ENCODE assay signal across 29 cellular contexts in the genomic region with DNA sequence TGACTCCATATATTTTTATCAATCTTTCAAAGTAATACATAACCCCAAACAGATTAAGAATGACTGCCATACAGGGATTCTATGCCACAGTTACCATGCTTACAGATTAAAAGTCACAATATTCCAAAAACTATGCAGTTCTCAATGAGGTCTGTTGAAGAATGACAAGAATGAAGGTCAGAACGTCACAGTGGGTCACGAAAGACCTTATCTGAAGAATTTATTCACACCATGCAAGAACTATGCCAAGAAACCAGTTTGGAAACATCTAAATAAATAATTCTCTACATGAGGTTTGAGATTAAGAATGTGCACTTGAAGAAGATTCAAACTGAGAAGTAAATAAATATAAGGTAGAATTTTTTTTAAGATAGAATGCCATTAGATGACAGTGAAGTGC.
DNase-seq lines count a peak whose midpoint lies in the region; ATAC-seq and TF ChIP-seq lines count a peak whose summit lies in the region.
"Had no signal": no experiment of that assay in that cellular context is flagged by ENCODE, and none has a peak within 500 bp of the region (broad histone marks: within the 10 kb centered on the region; RNA-seq: fewer than 3 reads in every experiment).

No MANE protein-coding gene starts in this region.

- no peak overlapping the region for H3K27ac ChIP-seq in CD8-positive, alpha-beta T cell (ENCODE audit: low read depth, low read length)
- H3K27ac ChIP-seq: heart left ventricle, SJCRH30, testis had no signal

- H3K27ac Mint-ChIP-seq in mesothelial cell of epicardium: peak overlapping the region; percentile 92
- H3K27ac Mint-ChIP-seq in CD8-positive, alpha-beta T cell: no peak overlapping the region
- H3K27ac Mint-ChIP-seq: activated CD4-positive, alpha-beta T cell treated with anti-CD3 and anti-CD28 coated beads, Interleukin-2, amount 10 ng/mL, durations not matched to agents 7 days and 5 days; activated T-cell treated with anti-CD3 and anti-CD28 coated beads, Interleukin-2, amount 50 U/mL, for 72 hours; naive B cell; T-helper 1 cell treated with Interleukin-12 subunit alpha and Interleukin-12 subunit beta and Interleukin-4 antibody, amounts not matched to agents 30 μg/mL and 1 μg/mL, for 36 hours had no signal

- no peaks in the 10 kb centered on the region for H3K27me3 ChIP-seq in CD8-positive, alpha-beta T cell (ENCODE audit: insufficient read depth, low read length)
- H3K27me3 ChIP-seq: heart left ventricle, SJCRH30, testis had no signal

- peak; percentile 11 for DNase-seq in AG08396 (ENCODE audit: low spot score)
- peak; percentile 74 for DNase-seq in HS-27A (ENCODE audit: low read depth)
- DNase-seq in cardiac fibroblast (ENCODE audit: low read depth in 2 of 2): peak; percentile 73 to 86
- no peak for DNase-seq in mesothelial cell of epicardium (ENCODE audit: low spot score in 2 of 2, unreplicated experiment in 2 of 2)
- no peak for DNase-seq in NCI-H2171 treated with DMSO at 0.1 percent for 48 hours (lab: John Stamatoyannopoulos, UW)
- DNase-seq in CD8-positive, alpha-beta T cell: no peak
- DNase-seq in HuH-7.5 (ENCODE audit: low spot score): no peak
- DNase-seq: activated CD4-positive, alpha-beta T cell treated with anti-CD3 and anti-CD28 coated beads, Interleukin-2, amount 10 ng/mL, durations not matched to agents 7 days and 5 days; activated naive CD4-positive, alpha-beta T cell treated with Interleukin-2 at 50 U/mL for 16 hours; activated T-cell treated with anti-CD3 and anti-CD28 coated beads, Interleukin-2, amount 50 U/mL, for 72 hours; AML-193; amniotic stem cell; caudate nucleus; CD4-positive, alpha-beta memory T cell; dermis blood vessel endothelial cell; GOT3; heart left ventricle; Karpas-422; MV-4-11; naive B cell; NCI-H2171; NCI-H524 treated with DMSO at 0.1 percent for 48 hours; retina; SJCRH30; stimulated activated CD4-positive, alpha-beta T cell treated with anti-CD3 and anti-CD28 coated beads, Interleukin-4, amount 100 ng/mL, for 24 hours; stimulated activated naive CD4-positive, alpha-beta T cell; testis had no signal

- POLR2A ChIA-PET in CD8-positive, alpha-beta T cell (lab: Charles Lee): no interaction called here

- peaks cover 23% of the 10 kb centered on the region for H3K36me3 Mint-ChIP-seq in mesothelial cell of epicardium
- H3K36me3 Mint-ChIP-seq in CD8-positive, alpha-beta T cell: peaks cover 3% of the 10 kb centered on the region
- H3K36me3 Mint-ChIP-seq: naive B cell had no signal

- no peak for ATAC-seq in HG02610 (IDR thresholded peaks at IDR 0.05; ENCODE audit: unreplicated experiment)
- ATAC-seq in CD8-positive, alpha-beta T cell: no peak
- ATAC-seq: activated T-cell treated with anti-CD3 and anti-CD28 coated beads, Interleukin-2, amount 50 U/mL, for 72 hours; heart left ventricle had no signal

- no peak for TF ChIP-seq CTCF in cardiac fibroblast (IDR thresholded peaks at IDR 0.05; ENCODE audit: low read depth, low read length)
- TF ChIP-seq CTCF in mesothelial cell of epicardium (IDR thresholded peaks at IDR 0.05; ENCODE audit: unreplicated experiment): no peak
- no peak for TF ChIP-seq CTCF in CD8-positive, alpha-beta T cell (IDR thresholded peaks at IDR 0.05)

- no peaks in the 10 kb centered on the region for H3K9me3 Mint-ChIP-seq in mesothelial cell of epicardium
- no peaks in the 10 kb centered on the region for H3K9me3 Mint-ChIP-seq in CD8-positive, alpha-beta T cell
- H3K9me3 Mint-ChIP-seq: activated CD4-positive, alpha-beta T cell treated with anti-CD3 and anti-CD28 coated beads, Interleukin-2, amount 10 ng/mL, durations not matched to agents 7 days and 5 days; activated T-cell treated with anti-CD3 and anti-CD28 coated beads, Interleukin-2, amount 50 U/mL, for 72 hours; CD4-positive, alpha-beta memory T cell; naive B cell; T-helper 1 cell treated with Interleukin-12 subunit alpha and Interleukin-12 subunit beta and Interleukin-4 antibody, amounts not matched to agents 30 μg/mL and 1 μg/mL, for 36 hours had no signal

- H3K4me3 Mint-ChIP-seq in mesothelial cell of epicardium: no peak overlapping the region
- H3K4me3 Mint-ChIP-seq in CD8-positive, alpha-beta T cell: no peak overlapping the region
- H3K4me3 Mint-ChIP-seq: activated CD4-positive, alpha-beta T cell treated with anti-CD3 and anti-CD28 coated beads, Interleukin-2, amount 10 ng/mL, durations not matched to agents 7 days and 5 days; activated T-cell treated with anti-CD3 and anti-CD28 coated beads, Interleukin-2, amount 50 U/mL, for 72 hours; CD4-positive, alpha-beta memory T cell; naive B cell; T-helper 1 cell treated with Interleukin-12 subunit alpha and Interleukin-12 subunit beta and Interleukin-4 antibody, amounts not matched to agents 30 μg/mL and 1 μg/mL, for 36 hours had no signal

- no peaks in the 10 kb centered on the region for H3K9me3 ChIP-seq in CD8-positive, alpha-beta T cell (ENCODE audit: low read length)
- H3K9me3 ChIP-seq: heart left ventricle, SJCRH30, testis had no signal

- H3K36me3 ChIP-seq in CD8-positive, alpha-beta T cell (ENCODE audit: insufficient read depth, low read length): no peaks in the 10 kb centered on the region
- H3K36me3 ChIP-seq: SJCRH30 had no signal

- intact Hi-C loops in CD8-positive, alpha-beta T cell (cut with DNase I, micrococcal nuclease): no loop called here

- no peaks in the 10 kb centered on the region for H3K4me1 ChIP-seq in CD8-positive, alpha-beta T cell (ENCODE audit: insufficient read depth, low read length)
- H3K4me1 ChIP-seq: testis had no signal

- no peak overlapping the region for H3K4me3 ChIP-seq in cardiac fibroblast (replicated peaks in 1 of 2; ENCODE audit: low read depth in 2 of 2, low read length in 2 of 2)
- H3K4me3 ChIP-seq in CD8-positive, alpha-beta T cell (ENCODE audit: low read depth, low read length): no peak overlapping the region
- H3K4me3 ChIP-seq: heart left ventricle, SJCRH30, testis had no signal

- H3K27me3 Mint-ChIP-seq in mesothelial cell of epicardium (ENCODE audit: low read depth): no peaks in the 10 kb centered on the region
- no peaks in the 10 kb centered on the region for H3K27me3 Mint-ChIP-seq in CD8-positive, alpha-beta T cell (ENCODE audit: low read depth)
- H3K27me3 Mint-ChIP-seq: activated CD4-positive, alpha-beta T cell treated with anti-CD3 and anti-CD28 coated beads, Interleukin-2, amount 10 ng/mL, durations not matched to agents 7 days and 5 days; CD4-positive, alpha-beta memory T cell; naive B cell had no signal

- CTCF ChIA-PET in CD8-positive, alpha-beta T cell (lab: Charles Lee): no interaction called here

- H3K4me1 Mint-ChIP-seq in mesothelial cell of epicardium: peaks cover 70% of the 10 kb centered on the region
- no peaks in the 10 kb centered on the region for H3K4me1 Mint-ChIP-seq in CD8-positive, alpha-beta T cell (ENCODE audit: low read depth)
- H3K4me1 Mint-ChIP-seq: activated CD4-positive, alpha-beta T cell treated with anti-CD3 and anti-CD28 coated beads, Interleukin-2, amount 10 ng/mL, durations not matched to agents 7 days and 5 days; CD4-positive, alpha-beta memory T cell had no signal

Comparison
In these comparisons a context has a peak if more than half of its experiments do, and no peak if none do; other contexts are left out.
1. DNase-seq: peak in AG08396 (single experiment), HS-27A (single experiment) and cardiac fibroblast (2 of 2); none in mesothelial cell of epicardium (0 of 2), NCI-H2171 treated with DMSO at 0.1 percent for 48 hours (single experiment), CD8-positive, alpha-beta T cell (0 of 7) and HuH-7.5 (single experiment).